Comparison of ENCODE assay signal across 1 cellular context in genomic region chr13:110123041-110123809, GRCh38.
TF ChIP-seq lines count a peak whose summit lies in the region.

No MANE protein-coding gene starts in this region.

TF ChIP-seq in endothelial cell of umbilical vein, 7 proteins besides CTCF, POLR2A, EP300 and RAD21 (continued from another document):
- TF ChIP-seq MAX (IDR thresholded peaks at IDR 0.05; ENCODE audit: insufficient read depth, insufficient read length) = no peak
- no peak for TF ChIP-seq MYC (IDR thresholded peaks at IDR 0.05; ENCODE audit: low read depth, low read length)
